ENCODE assay signal across 1 cellular context in the genomic region with DNA sequence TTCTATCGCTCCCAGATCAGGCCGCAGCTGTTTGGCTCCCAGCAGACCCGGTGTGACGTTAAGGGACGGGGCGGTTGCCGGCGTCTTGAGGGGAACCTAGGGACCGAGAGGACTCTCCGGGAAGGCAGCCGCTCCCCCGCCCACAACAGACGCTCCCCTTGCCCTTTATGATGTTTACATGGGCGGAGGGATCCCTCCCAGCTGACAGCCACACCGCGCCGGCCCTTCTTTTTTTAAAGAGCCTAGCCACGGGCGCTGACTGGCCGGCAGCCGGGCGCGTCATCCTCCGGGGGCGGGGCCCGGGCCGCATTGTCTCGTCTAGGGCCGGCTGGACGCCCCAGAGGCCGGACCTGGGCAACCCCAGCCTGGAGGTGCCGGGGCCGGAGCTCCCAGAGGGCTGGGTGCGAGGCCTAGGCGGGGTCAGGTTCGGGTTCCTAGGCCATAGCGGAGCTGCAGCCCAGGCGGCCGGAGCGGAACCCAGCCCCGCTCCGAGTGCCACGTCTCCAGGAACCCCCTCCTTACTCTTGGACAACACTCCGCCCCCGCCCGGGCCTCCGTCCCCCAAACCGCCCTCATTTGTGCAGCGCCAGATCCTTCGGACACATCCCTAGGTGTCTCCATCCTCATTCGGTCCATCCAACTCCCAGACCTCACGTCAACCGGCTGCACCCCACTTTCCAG.
A peak's percentile ranks its signal among the peaks of the same experiment; 100 is the strongest.
TF ChIP-seq lines count a peak whose summit lies in the region.

Gene PCAT6, plus strand, starts transcription at position 340 of the 681 bp plus-strand sequence.

TF ChIP-seq in WTC11, 78 proteins besides CTCF, POLR2A, EP300 and RAD21 (continued from another document and continues in another):
- TF ChIP-seq ZNF425 (CRISPR knock-in tag; conservative IDR thresholded peaks at IDR 0.05) (no peak), RORB (CRISPR knock-in tag; IDR thresholded peaks at IDR 0.05) (no peak), ZNF138 (CRISPR knock-in tag; conservative IDR thresholded peaks at IDR 0.05) (no peak), NR2C2 (CRISPR knock-in tag; IDR thresholded peaks at IDR 0.05) (no peak), GRHL2 (CRISPR knock-in tag; IDR thresholded peaks at IDR 0.05; ENCODE audit: insufficient replicate concordance, severe bottlenecking) (no peak), KAT7 (CRISPR knock-in tag; IDR thresholded peaks at IDR 0.05; ENCODE audit: borderline replicate concordance) (no peak), ZBTB21 (CRISPR knock-in tag; IDR thresholded peaks at IDR 0.05; ENCODE audit: borderline replicate concordance) (no peak), TCF7 (CRISPR knock-in tag; IDR thresholded peaks at IDR 0.05; ENCODE audit: low read depth) (no peak), MXD4 (CRISPR knock-in tag; IDR thresholded peaks at IDR 0.05; ENCODE audit: borderline replicate concordance) (no peak), ZNF232 (CRISPR knock-in tag; IDR thresholded peaks at IDR 0.05) (no peak), ZNF671 (CRISPR knock-in tag; IDR thresholded peaks at IDR 0.05) (no peak), ZNF416 (CRISPR knock-in tag; IDR thresholded peaks at IDR 0.05) (no peak), NFE2L1 (CRISPR knock-in tag; IDR thresholded peaks at IDR 0.05) (no peak; the same call in 1 of the 2 replicates), NFYB (CRISPR knock-in tag; conservative IDR thresholded peaks at IDR 0.05; ENCODE audit: low read depth) (peak; percentile 63), CBFB (CRISPR knock-in tag; IDR thresholded peaks at IDR 0.05; ENCODE audit: low read depth) (no peak), USF1 (CRISPR knock-in tag; IDR thresholded peaks at IDR 0.05) (peak; percentile 62; the same call in 1 of the 2 replicates), FOXK1 (CRISPR knock-in tag; IDR thresholded peaks at IDR 0.05) (peak; percentile 100), MLX (CRISPR knock-in tag; IDR thresholded peaks at IDR 0.05) (no peak), SMAD3 (CRISPR knock-in tag; IDR thresholded peaks at IDR 0.05; ENCODE audit: borderline replicate concordance) (no peak), E2F5 (CRISPR knock-in tag; IDR thresholded peaks at IDR 0.05) (peak; percentile 71; the same call in 1 of the 2 replicates), CREB1 (CRISPR knock-in tag; IDR thresholded peaks at IDR 0.05) (no peak), ATF1 (CRISPR knock-in tag; IDR thresholded peaks at IDR 0.05) (no peak), MYBL2 (CRISPR knock-in tag; IDR thresholded peaks at IDR 0.05) (peak; percentile 86; the same call in 1 of the 2 replicates), TEAD1 (CRISPR knock-in tag; IDR thresholded peaks at IDR 0.05) (no peak), ZBTB43 (CRISPR knock-in tag; IDR thresholded peaks at IDR 0.05) (peak; percentile 52), GABPB1 (CRISPR knock-in tag; IDR thresholded peaks at IDR 0.05) (peak; percentile 58; the same call in 1 of the 2 replicates), IRF2 (CRISPR knock-in tag; IDR thresholded peaks at IDR 0.05; ENCODE audit: borderline replicate concordance, low read depth) (no peak), ZNF121 (CRISPR knock-in tag; IDR thresholded peaks at IDR 0.05) (no peak), AFF4 (CRISPR knock-in tag; IDR thresholded peaks at IDR 0.05; ENCODE audit: borderline replicate concordance) (peak; percentile 80; the same call in 1 of the 2 replicates), MAX (CRISPR knock-in tag; IDR thresholded peaks at IDR 0.05) (peak; percentile 84), ESRRA (CRISPR knock-in tag; IDR thresholded peaks at IDR 0.05; ENCODE audit: borderline replicate concordance) (peak; percentile 1; the same call in 1 of the 2 replicates), ZNF317 (CRISPR knock-in tag; IDR thresholded peaks at IDR 0.05; ENCODE audit: borderline replicate concordance, low read depth) (no peak)
- TF ChIP-seq, protein P1, sequence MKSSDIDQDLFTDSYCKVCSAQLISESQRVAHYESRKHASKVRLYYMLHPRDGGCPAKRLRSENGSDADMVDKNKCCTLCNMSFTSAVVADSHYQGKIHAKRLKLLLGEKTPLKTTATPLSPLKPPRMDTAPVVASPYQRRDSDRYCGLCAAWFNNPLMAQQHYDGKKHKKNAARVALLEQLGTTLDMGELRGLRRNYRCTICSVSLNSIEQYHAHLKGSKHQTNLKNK (CRISPR knock-in tag; IDR thresholded peaks at IDR 0.05): no peak
- TF ChIP-seq, protein P2, sequence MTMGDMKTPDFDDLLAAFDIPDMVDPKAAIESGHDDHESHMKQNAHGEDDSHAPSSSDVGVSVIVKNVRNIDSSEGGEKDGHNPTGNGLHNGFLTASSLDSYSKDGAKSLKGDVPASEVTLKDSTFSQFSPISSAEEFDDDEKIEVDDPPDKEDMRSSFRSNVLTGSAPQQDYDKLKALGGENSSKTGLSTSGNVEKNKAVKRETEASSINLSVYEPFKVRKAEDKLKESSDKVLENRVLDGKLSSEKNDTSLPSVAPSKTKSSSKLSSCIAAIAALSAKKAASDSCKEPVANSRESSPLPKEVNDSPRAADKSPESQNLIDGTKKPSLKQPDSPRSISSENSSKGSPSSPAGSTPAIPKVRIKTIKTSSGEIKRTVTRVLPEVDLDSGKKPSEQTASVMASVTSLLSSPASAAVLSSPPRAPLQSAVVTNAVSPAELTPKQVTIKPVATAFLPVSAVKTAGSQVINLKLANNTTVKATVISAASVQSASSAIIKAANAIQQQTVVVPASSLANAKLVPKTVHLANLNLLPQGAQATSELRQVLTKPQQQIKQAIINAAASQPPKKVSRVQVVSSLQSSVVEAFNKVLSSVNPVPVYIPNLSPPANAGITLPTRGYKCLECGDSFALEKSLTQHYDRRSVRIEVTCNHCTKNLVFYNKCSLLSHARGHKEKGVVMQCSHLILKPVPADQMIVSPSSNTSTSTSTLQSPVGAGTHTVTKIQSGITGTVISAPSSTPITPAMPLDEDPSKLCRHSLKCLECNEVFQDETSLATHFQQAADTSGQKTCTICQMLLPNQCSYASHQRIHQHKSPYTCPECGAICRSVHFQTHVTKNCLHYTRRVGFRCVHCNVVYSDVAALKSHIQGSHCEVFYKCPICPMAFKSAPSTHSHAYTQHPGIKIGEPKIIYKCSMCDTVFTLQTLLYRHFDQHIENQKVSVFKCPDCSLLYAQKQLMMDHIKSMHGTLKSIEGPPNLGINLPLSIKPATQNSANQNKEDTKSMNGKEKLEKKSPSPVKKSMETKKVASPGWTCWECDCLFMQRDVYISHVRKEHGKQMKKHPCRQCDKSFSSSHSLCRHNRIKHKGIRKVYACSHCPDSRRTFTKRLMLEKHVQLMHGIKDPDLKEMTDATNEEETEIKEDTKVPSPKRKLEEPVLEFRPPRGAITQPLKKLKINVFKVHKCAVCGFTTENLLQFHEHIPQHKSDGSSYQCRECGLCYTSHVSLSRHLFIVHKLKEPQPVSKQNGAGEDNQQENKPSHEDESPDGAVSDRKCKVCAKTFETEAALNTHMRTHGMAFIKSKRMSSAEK (CRISPR knock-in tag; IDR thresholded peaks at IDR 0.05; ENCODE audit: borderline replicate concordance): no peak
- TF ChIP-seq, protein P3, sequence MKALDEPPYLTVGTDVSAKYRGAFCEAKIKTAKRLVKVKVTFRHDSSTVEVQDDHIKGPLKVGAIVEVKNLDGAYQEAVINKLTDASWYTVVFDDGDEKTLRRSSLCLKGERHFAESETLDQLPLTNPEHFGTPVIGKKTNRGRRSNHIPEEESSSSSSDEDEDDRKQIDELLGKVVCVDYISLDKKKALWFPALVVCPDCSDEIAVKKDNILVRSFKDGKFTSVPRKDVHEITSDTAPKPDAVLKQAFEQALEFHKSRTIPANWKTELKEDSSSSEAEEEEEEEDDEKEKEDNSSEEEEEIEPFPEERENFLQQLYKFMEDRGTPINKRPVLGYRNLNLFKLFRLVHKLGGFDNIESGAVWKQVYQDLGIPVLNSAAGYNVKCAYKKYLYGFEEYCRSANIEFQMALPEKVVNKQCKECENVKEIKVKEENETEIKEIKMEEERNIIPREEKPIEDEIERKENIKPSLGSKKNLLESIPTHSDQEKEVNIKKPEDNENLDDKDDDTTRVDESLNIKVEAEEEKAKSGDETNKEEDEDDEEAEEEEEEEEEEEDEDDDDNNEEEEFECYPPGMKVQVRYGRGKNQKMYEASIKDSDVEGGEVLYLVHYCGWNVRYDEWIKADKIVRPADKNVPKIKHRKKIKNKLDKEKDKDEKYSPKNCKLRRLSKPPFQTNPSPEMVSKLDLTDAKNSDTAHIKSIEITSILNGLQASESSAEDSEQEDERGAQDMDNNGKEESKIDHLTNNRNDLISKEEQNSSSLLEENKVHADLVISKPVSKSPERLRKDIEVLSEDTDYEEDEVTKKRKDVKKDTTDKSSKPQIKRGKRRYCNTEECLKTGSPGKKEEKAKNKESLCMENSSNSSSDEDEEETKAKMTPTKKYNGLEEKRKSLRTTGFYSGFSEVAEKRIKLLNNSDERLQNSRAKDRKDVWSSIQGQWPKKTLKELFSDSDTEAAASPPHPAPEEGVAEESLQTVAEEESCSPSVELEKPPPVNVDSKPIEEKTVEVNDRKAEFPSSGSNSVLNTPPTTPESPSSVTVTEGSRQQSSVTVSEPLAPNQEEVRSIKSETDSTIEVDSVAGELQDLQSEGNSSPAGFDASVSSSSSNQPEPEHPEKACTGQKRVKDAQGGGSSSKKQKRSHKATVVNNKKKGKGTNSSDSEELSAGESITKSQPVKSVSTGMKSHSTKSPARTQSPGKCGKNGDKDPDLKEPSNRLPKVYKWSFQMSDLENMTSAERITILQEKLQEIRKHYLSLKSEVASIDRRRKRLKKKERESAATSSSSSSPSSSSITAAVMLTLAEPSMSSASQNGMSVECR (CRISPR knock-in tag; IDR thresholded peaks at IDR 0.05; ENCODE audit: borderline replicate concordance): peak; percentile 88; the same call in 1 of the 2 replicates
